ENCODE assay signal across 18 cellular contexts in genomic region chr14:89826581-89826980, GRCh38.
DNase-seq lines count a peak whose midpoint lies in the region; ATAC-seq and TF ChIP-seq lines count a peak whose summit lies in the region.
"Had no signal": no experiment of that assay in that cellular context is flagged by ENCODE, and none has a peak within 500 bp of the region (broad histone marks: within the 10 kb centered on the region; RNA-seq: fewer than 3 reads in every experiment).

No MANE protein-coding gene starts in this region.

- TF ChIP-seq CTCF in HFFc6 (IDR thresholded peaks at IDR 0.05) = no peak
- no peak for TF ChIP-seq CTCF in RWPE2 (IDR thresholded peaks at IDR 0.05; ENCODE audit: poor library complexity, severe bottlenecking)
- no peak for TF ChIP-seq CTCF in gastrocnemius medialis (IDR thresholded peaks at IDR 0.05 in 4 of 5, conservative IDR thresholded peaks at IDR 0.05 in 1 of 5)

- peaks cover 17% of the 10 kb centered on the region for H3K9me3 Mint-ChIP-seq in HFFc6

- DNase-seq in HFFc6 (peak; percentile 17), RWPE2 (ENCODE audit: low spot score) (no peak), glomerular visceral epithelial cell (ENCODE audit: extremely low spot score) (peak; percentile 20), retina (peak; percentile 22), DMS 273 treated with DMSO at 0.1 percent for 48 hours (lab: John Stamatoyannopoulos, UW) (no peak), gastrocnemius medialis (no peak), NCI-H1048 (lab: John Stamatoyannopoulos, UW) (no peak)
- DNase-seq: CD4-positive, alpha-beta T cell; GF-D8; H9; MV-4-11; NCI-H1417 treated with DMSO at 0.1 percent for 48 hours; NCI-H1930; NCI-H2171 treated with DMSO at 0.1 percent for 48 hours; NCI-H510A had no signal

- in situ Hi-C loops in gastrocnemius medialis (cut with MboI; ENCODE audit: low sequenced_read_pairs in 4 of 4) = no loop called here

- peaks cover 28% of the 10 kb centered on the region for H3K36me3 Mint-ChIP-seq in HFFc6 (ENCODE audit: low read depth)

- no peaks in the 10 kb centered on the region for H3K27me3 Mint-ChIP-seq in HFFc6 (ENCODE audit: insufficient read depth)
- H3K27me3 Mint-ChIP-seq: B cell; CD4-positive, alpha-beta T cell had no signal

- H3K9me3 ChIP-seq in RWPE2 (ENCODE audit: severe bottlenecking) (peaks cover 7% of the 10 kb centered on the region), gastrocnemius medialis (no peaks in the 10 kb centered on the region)

- no peak overlapping the region for H3K4me3 ChIP-seq in RWPE2 (ENCODE audit: severe bottlenecking)
- no peak overlapping the region for H3K4me3 ChIP-seq in gastrocnemius medialis

- no peak for TF ChIP-seq POLR2A in gastrocnemius medialis (IDR thresholded peaks at IDR 0.05)

- no peak overlapping the region for H3K27ac ChIP-seq in RWPE2 (ENCODE audit: poor library complexity, severe bottlenecking)
- no peak overlapping the region for H3K27ac ChIP-seq in gastrocnemius medialis

- H3K4me1 ChIP-seq in RWPE2 (ENCODE audit: insufficient read depth, poor library complexity, severe bottlenecking) = no peaks in the 10 kb centered on the region
- no peaks in the 10 kb centered on the region for H3K4me1 ChIP-seq in gastrocnemius medialis

- H3K27ac Mint-ChIP-seq in HFFc6 = no peak overlapping the region; the same call in 1 of the 2 replicates
- H3K27ac Mint-ChIP-seq: B cell; CD4-positive, alpha-beta T cell; T-helper 1 cell treated with Interleukin-12 subunit alpha and Interleukin-12 subunit beta and Interleukin-4 antibody, amounts not matched to agents 30 μg/mL and 1 μg/mL, for 36 hours had no signal

- H3K27me3 ChIP-seq in RWPE2 (ENCODE audit: insufficient read depth, poor library complexity, severe bottlenecking) (no peaks in the 10 kb centered on the region), gastrocnemius medialis (no peaks in the 10 kb centered on the region)

- intact Hi-C loops in gastrocnemius medialis (cut with DNase I; ENCODE audit: low total_unique reads) = no loop called here

- peak; percentile 21; the same call in 1 of the 3 replicates for ATAC-seq in RWPE2 (ENCODE audit: low read depth)
- no peak for ATAC-seq in gastrocnemius medialis
- ATAC-seq in HG03521 (IDR thresholded peaks at IDR 0.05; ENCODE audit: unreplicated experiment) = no peak

- H3K4me3 Mint-ChIP-seq in HFFc6 = no peak overlapping the region
- H3K4me3 Mint-ChIP-seq: B cell; CD4-positive, alpha-beta T cell; H9; T-helper 1 cell treated with Interleukin-12 subunit alpha and Interleukin-12 subunit beta and Interleukin-4 antibody, amounts not matched to agents 30 μg/mL and 1 μg/mL, for 36 hours had no signal

- peaks cover 25% of the 10 kb centered on the region for H3K4me1 Mint-ChIP-seq in HFFc6 (ENCODE audit: low read depth)
- H3K4me1 Mint-ChIP-seq: B cell had no signal

- H3K36me3 ChIP-seq in RWPE2 (ENCODE audit: low read depth) (peaks cover 3% of the 10 kb centered on the region; the same call in 1 of the 2 replicates), gastrocnemius medialis (no peaks in the 10 kb centered on the region)

Comparison
In these comparisons a context has a peak if more than half of its experiments do, and no peak if none do; other contexts are left out.
1. DNase-seq: peak in HFFc6 (single experiment), glomerular visceral epithelial cell (single experiment) and retina (single experiment); none in RWPE2 (single experiment), DMS 273 treated with DMSO at 0.1 percent for 48 hours (single experiment), gastrocnemius medialis (0 of 2) and NCI-H1048 (single experiment).